Comparison of ENCODE assay signal across 17 cellular contexts in the genomic region with DNA sequence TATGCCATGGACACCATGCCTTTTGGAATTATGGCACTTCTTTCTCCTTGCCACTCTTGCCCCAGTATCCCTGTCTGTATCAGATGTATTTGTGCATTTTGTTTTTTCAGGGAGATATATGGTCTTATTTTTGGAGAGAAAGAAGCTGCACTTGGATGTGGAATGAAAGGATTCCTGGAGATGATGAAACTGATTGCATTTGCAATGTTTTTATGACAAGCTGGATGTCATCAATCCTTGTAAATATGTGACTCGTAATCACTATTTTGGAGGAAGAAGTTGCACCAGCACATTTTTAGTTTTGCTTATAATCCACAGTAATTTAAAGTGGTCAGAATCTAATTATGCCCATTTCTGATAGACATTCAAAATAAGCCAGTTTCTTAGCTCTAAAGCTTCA.
DNase-seq lines count a peak whose midpoint lies in the region; ATAC-seq and TF ChIP-seq lines count a peak whose summit lies in the region.
"Had no signal": no experiment of that assay in that cellular context is flagged by ENCODE, and none has a peak within 500 bp of the region (broad histone marks: within the 10 kb centered on the region; RNA-seq: fewer than 3 reads in every experiment).

No MANE protein-coding gene starts in this region.

- ATAC-seq in HG03025 (IDR thresholded peaks at IDR 0.05; ENCODE audit: low FRiP score, unreplicated experiment) (no peak), GM19395 (IDR thresholded peaks at IDR 0.05; ENCODE audit: unreplicated experiment) (no peak)
- ATAC-seq: K562 had no signal

- no peak for TF ChIP-seq CTCF in foreskin fibroblast (IDR thresholded peaks at IDR 0.05; ENCODE audit: low read depth, low read length)

- H3K4me3 ChIP-seq in foreskin fibroblast (ENCODE audit: low read depth in 1 of 2, low read length in 2 of 2): no peak overlapping the region
- H3K4me3 ChIP-seq: BLaER1 treated with 17β-estradiol and CSF1 and Interleukin-3, amounts not matched to agents 10 nM and 100 nM; K562 had no signal

- peak; percentile 46 for DNase-seq in AG08395 (ENCODE audit: low spot score)
- peak; percentile 72 for DNase-seq in GM04503 (ENCODE audit: low read depth)
- peak; percentile 49 for DNase-seq in dedifferentiated amniotic fluid mesenchymal stem cell (ENCODE audit: extremely low spot score)
- peak; percentile 32 to 68 for DNase-seq in foreskin fibroblast
- no peak for DNase-seq in hepatic stellate cell (ENCODE audit: low spot score)
- no peak for DNase-seq in DMS 273 (lab: John Stamatoyannopoulos, UW; ENCODE audit: unreplicated experiment)
- DNase-seq: CD8-positive, alpha-beta memory T cell; NCI-H1105; NCI-H1694 treated with DMSO at 0.1 percent for 48 hours; NCI-H510A; NCI-H774; OCI-M1; Right ventricle myocardium superior had no signal

Comparison
In these comparisons a context has a peak if more than half of its experiments do, and no peak if none do; other contexts are left out.
1. DNase-seq: peak in AG08395 (single experiment), GM04503 (single experiment), dedifferentiated amniotic fluid mesenchymal stem cell (single experiment) and foreskin fibroblast (2 of 2); none in hepatic stellate cell (single experiment) and DMS 273 (single experiment).